ENCODE assay signal across 29 cellular contexts in the genomic region with DNA sequence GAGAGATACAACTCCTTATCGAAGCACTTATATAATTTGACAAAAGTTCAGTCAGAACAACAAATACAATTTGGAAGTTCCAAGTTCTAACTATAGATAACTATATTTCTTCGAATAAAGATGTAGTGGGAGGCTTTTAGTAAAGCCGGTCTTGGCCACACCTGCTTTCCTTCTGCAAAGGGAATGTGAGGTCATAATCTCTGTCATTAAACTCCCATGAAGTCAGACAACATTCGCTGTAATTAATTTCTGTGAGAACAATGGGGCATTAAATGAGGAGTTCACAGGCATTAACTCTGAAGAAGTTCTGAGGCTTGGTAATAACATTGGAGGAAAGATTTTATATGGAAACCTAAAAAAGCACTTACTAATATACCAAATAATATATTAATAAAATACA.
"Had no signal": no experiment of that assay in that cellular context is flagged by ENCODE, and none has a peak within 500 bp of the region (broad histone marks: within the 10 kb centered on the region; RNA-seq: fewer than 3 reads in every experiment).

No MANE protein-coding gene starts in this region.

- ATAC-seq: activated CD4-positive, CD25-positive, alpha-beta regulatory T cell treated with anti-CD3 and anti-CD28 coated beads, Interleukin-2, amount 50 U/mL, for 24 hours; activated CD8-positive, alpha-beta T cell treated with anti-CD3 and anti-CD28 coated beads for 36 hours; activated naive CD4-positive, alpha-beta T cell treated with anti-CD3 and anti-CD28 coated beads, Interleukin-2, amount 50 U/mL, for 72 hours; activated T-cell treated with anti-CD3 and anti-CD28 coated beads, Interleukin-2, amount 50 U/mL, for 4 hours; activated T-cell treated with anti-CD3 and anti-CD28 coated beads, Interleukin-2, amount 50 U/mL, for 72 hours; activated T-helper 17 cell treated with anti-CD3 and anti-CD28 coated beads, Interleukin-2, amount 50 U/mL, for 72 hours had no signal

- DNase-seq: activated B cell treated with CpG ODN at 0.5 μM for 24 hours; activated CD4-positive, alpha-beta memory T cell treated with anti-CD3 and anti-CD28 coated beads for 36 hours; activated CD4-positive, alpha-beta T cell treated with anti-CD3 and anti-CD28 coated beads for 4 hours; activated CD4-positive, alpha-beta T cell treated with anti-CD3 and anti-CD28 coated beads, Interleukin-2, amount 10 ng/mL, durations not matched to agents 24 days and 14 days; activated CD4-positive, alpha-beta T cell treated with anti-CD3 and anti-CD28 coated beads, Interleukin-2, amount 50 U/mL, for 1 hour; activated CD4-positive, alpha-beta T cell treated with anti-CD3 and anti-CD28 coated beads, Interleukin-2, amount 50 U/mL, for 4 hours; activated CD8-positive, alpha-beta memory T cell treated with anti-CD3 and anti-CD28 coated beads, Interleukin-2, amount 50 U/mL, for 4 hours; activated CD8-positive, alpha-beta T cell treated with anti-CD3 and anti-CD28 coated beads for 36 hours; activated effector memory CD4-positive, alpha-beta T cell treated with anti-CD3 and anti-CD28 coated beads, Interleukin-2, amount 50 U/mL, for 16 hours; activated gamma-delta T cell treated with Interleukin-2 at 50 U/mL for 16 hours; activated naive CD4-positive, alpha-beta T cell; activated naive CD4-positive, alpha-beta T cell treated with anti-CD3 and anti-CD28 coated beads for 36 hours; activated naive CD4-positive, alpha-beta T cell treated with anti-CD3 and anti-CD28 coated beads, Interleukin-2, amount 50 U/mL, for 16 hours; activated naive CD8-positive, alpha-beta T cell treated with anti-CD3 and anti-CD28 coated beads for 36 hours; activated T-cell treated with anti-CD3 and anti-CD28 coated beads for 4 hours; activated T-cell treated with anti-CD3 and anti-CD28 coated beads, Interleukin-2, amount 50 U/mL, for 1 hour; activated T-cell treated with anti-CD3 and anti-CD28 coated beads, Interleukin-2, amount 50 U/mL, for 4 hours; activated T-cell treated with anti-CD3 and anti-CD28 coated beads, Interleukin-2, amount 50 U/mL, for 72 hours; adrenal gland; amniotic stem cell; anterior cingulate cortex; caudate nucleus; cerebellar nuclear complex; T-helper 1 cell; T-helper 2 cell; T-helper 9 cell had no signal
